8 cellular contexts compared by ENCODE assay signal in genomic region chr20:62501801-62502495, GRCh38. TPM values are rescaled to one million over a fixed set of nuclear protein-coding genes. Genes with fewer than 3 reads are reported as not detected.
A peak's percentile ranks its signal among the peaks of the same experiment; 100 is the strongest.
DNase-seq lines count a peak whose midpoint lies in the region; ATAC-seq and TF ChIP-seq lines count a peak whose summit lies in the region.

No MANE protein-coding gene starts in this region.

- no peaks in the 10 kb centered on the region for H3K4me1 ChIP-seq in CD8-positive, alpha-beta memory T cell (ENCODE audit: insufficient read depth, low read length)
- H3K4me1 ChIP-seq in neuronal stem cell (ENCODE audit: control insufficient read depth in 2 of 2, insufficient read depth in 1 of 2, low read depth in 1 of 2, low read length in 2 of 2) (peaks cover 0 to 6% of the 10 kb centered on the region in 2 donors), Peyer's patch (peaks cover 0 to 5% (median 2%) of the 10 kb centered on the region in 4 donors)

- no CpG with 5 or more reads among the region's 13 CpGs for WGBS in neuronal stem cell (ENCODE audit: extremely low coverage in 2 of 2, insufficient read length in 2 of 2, insufficient replicate concordance in 1 of 2), 2 donors

- H3K79me1 ChIP-seq in neuronal stem cell (ENCODE audit: low read depth, low read length) = peaks cover 4% of the 10 kb centered on the region

- H3K9me3 ChIP-seq in CD8-positive, alpha-beta memory T cell (ENCODE audit: low read length) = no peaks in the 10 kb centered on the region
- peaks cover 0 to 5% of the 10 kb centered on the region in 2 donors for H3K9me3 ChIP-seq in neuronal stem cell (replicated peaks in 1 of 2; ENCODE audit: control insufficient read depth in 2 of 2, insufficient read depth in 1 of 2, low read depth in 1 of 2, low read length in 2 of 2)
- no peaks in the 10 kb centered on the region for H3K9me3 ChIP-seq in Peyer's patch

- H3K14ac ChIP-seq in neuronal stem cell (ENCODE audit: low read length) = peak overlapping the region; percentile 71

- H3K36me3 Mint-ChIP-seq in CD8-positive, alpha-beta memory T cell = no peaks in the 10 kb centered on the region
- peaks cover 4% of the 10 kb centered on the region for H3K36me3 Mint-ChIP-seq in activated T-helper 2 cell treated with anti-CD3 and anti-CD28 coated beads, Interferon-gamma antibody, Interleukin-2, Interleukin-4, amounts not matched to agents 10 μg/mL and 5 μg/mL and 100 μg/mL, durations not matched to agents 14 hours and 24 hours and 36 hours (ENCODE audit: low read depth)

- H3K27me3 Mint-ChIP-seq in CD8-positive, alpha-beta memory T cell = peaks cover 0 to 3% of the 10 kb centered on the region in 2 donors
- H3K27me3 Mint-ChIP-seq in activated T-helper 2 cell treated with anti-CD3 and anti-CD28 coated beads, Interferon-gamma antibody, Interleukin-2, Interleukin-4, amounts not matched to agents 10 μg/mL and 5 μg/mL and 100 μg/mL, durations not matched to agents 14 hours and 24 hours and 36 hours (ENCODE audit: low read depth) = no peaks in the 10 kb centered on the region

- H3K23ac ChIP-seq in neuronal stem cell (ENCODE audit: low read depth, low read length, poor library complexity) = no peak overlapping the region

- no peak for TF ChIP-seq CTCF in Peyer's patch (IDR thresholded peaks at IDR 0.05)

- H3K4me2 ChIP-seq in neuronal stem cell (ENCODE audit: insufficient read depth, low read length, poor library complexity, severe bottlenecking) = no peak overlapping the region

- no peak overlapping the region for H3K18ac ChIP-seq in neuronal stem cell (ENCODE audit: low read length)

- no peak overlapping the region for H3K9ac ChIP-seq in neuronal stem cell (ENCODE audit: low read depth, low read length, poor library complexity)

- no peaks in the 10 kb centered on the region for H3K9me3 Mint-ChIP-seq in CD8-positive, alpha-beta memory T cell
- H3K9me3 Mint-ChIP-seq in activated T-helper 2 cell treated with anti-CD3 and anti-CD28 coated beads, Interferon-gamma antibody, Interleukin-2, Interleukin-4, amounts not matched to agents 10 μg/mL and 5 μg/mL and 100 μg/mL, durations not matched to agents 14 hours and 24 hours and 36 hours = peaks cover 4% of the 10 kb centered on the region

- no peak overlapping the region for H2AFZ ChIP-seq in neuronal stem cell (ENCODE audit: low read length)

- POLR2A ChIA-PET in CD8-positive, alpha-beta memory T cell (lab: Charles Lee) = no interaction called here

- H2AK5ac ChIP-seq in neuronal stem cell (ENCODE audit: low read depth, low read length) = peak overlapping the region; percentile 63

- no peak for TF ChIP-seq POLR2A in Peyer's patch (IDR thresholded peaks at IDR 0.05)

- CTCF ChIA-PET in CD8-positive, alpha-beta memory T cell (lab: Charles Lee) = interaction anchor here (3.0 kb wide), 1 partner anchor 115 kb away, joined by 11 read pairs; no protein-coding TSS in a partner anchor

- no peaks in the 10 kb centered on the region for H3K36me3 ChIP-seq in CD8-positive, alpha-beta memory T cell (ENCODE audit: insufficient read depth, low read length)
- H3K36me3 ChIP-seq in neuronal stem cell (replicated peaks in 1 of 2; ENCODE audit: control insufficient read depth in 2 of 2, insufficient read depth in 2 of 2, low read length in 2 of 2) = no peaks in the 10 kb centered on the region
- no peaks in the 10 kb centered on the region for H3K36me3 ChIP-seq in Peyer's patch

- H3K27ac ChIP-seq in CD8-positive, alpha-beta memory T cell (ENCODE audit: low read depth, low read length) = no peak overlapping the region
- H3K27ac ChIP-seq in neuronal stem cell (replicated peaks; ENCODE audit: low read length) = no peak overlapping the region
- peak overlapping the region in 1 of 4 donors; percentile 25 for H3K27ac ChIP-seq in Peyer's patch

- H4K91ac ChIP-seq in neuronal stem cell (ENCODE audit: low read depth, low read length, poor library complexity) = no peak overlapping the region

- H3K4me3 ChIP-seq in CD8-positive, alpha-beta memory T cell (ENCODE audit: low read length) = no peak overlapping the region
- H3K4me3 ChIP-seq in neuronal stem cell (ENCODE audit: low read length in 2 of 2) (no peak overlapping the region), Peyer's patch (no peak overlapping the region)

- H2BK15ac ChIP-seq in neuronal stem cell (ENCODE audit: low read length) = no peak overlapping the region

- H2BK5ac ChIP-seq in neuronal stem cell (ENCODE audit: low read length) = no peak overlapping the region

- H4K8ac ChIP-seq in neuronal stem cell (ENCODE audit: low read depth, low read length) = no peak overlapping the region

- peak in 3 of 5 donors; percentile 15 to 73 (median 23) for DNase-seq in CD8-positive, alpha-beta memory T cell
- DNase-seq in NCI-H345 (lab: John Stamatoyannopoulos, UW) = peak; percentile 25
- peak; percentile 63 for DNase-seq in activated T-helper 2 cell treated with anti-CD3 and anti-CD28 coated beads, Interferon-gamma antibody, Interleukin-2, Interleukin-4, amounts not matched to agents 10 μg/mL and 5 μg/mL and 100 μg/mL, durations not matched to agents 14 hours and 24 hours and 36 hours (ENCODE audit: low spot score)
- no peak for DNase-seq in neuronal stem cell (ENCODE audit: low spot score)
- no peak for DNase-seq in hypothalamus (lab: John Stamatoyannopoulos, UW)
- no peak for DNase-seq in DMS153 (lab: John Stamatoyannopoulos, UW)
- no peak for DNase-seq in Peyer's patch

- H2BK120ac ChIP-seq in neuronal stem cell (ENCODE audit: low read depth, low read length) = no peak overlapping the region

- intact Hi-C loops in activated T-helper 2 cell treated with anti-CD3 and anti-CD28 coated beads, Interferon-gamma antibody, Interleukin-2, Interleukin-4, amounts not matched to agents 10 μg/mL and 5 μg/mL and 100 μg/mL, durations not matched to agents 14 hours and 24 hours and 36 hours (cut with micrococcal nuclease) = loop anchor here (1.0 to 5.0 kb wide), 3 partner anchors 22 to 238 kb away; no protein-coding TSS in a partner anchor

- H3K4me1 Mint-ChIP-seq in CD8-positive, alpha-beta memory T cell = peaks cover 13 to 23% (median 20%) of the 10 kb centered on the region in 3 donors
- peaks cover 23% of the 10 kb centered on the region for H3K4me1 Mint-ChIP-seq in activated T-helper 2 cell treated with anti-CD3 and anti-CD28 coated beads, Interferon-gamma antibody, Interleukin-2, Interleukin-4, amounts not matched to agents 10 μg/mL and 5 μg/mL and 100 μg/mL, durations not matched to agents 14 hours and 24 hours and 36 hours (ENCODE audit: low read depth)

- no peak overlapping the region for H3K4me3 Mint-ChIP-seq in CD8-positive, alpha-beta memory T cell
- H3K4me3 Mint-ChIP-seq in activated T-helper 2 cell treated with anti-CD3 and anti-CD28 coated beads, Interferon-gamma antibody, Interleukin-2, Interleukin-4, amounts not matched to agents 10 μg/mL and 5 μg/mL and 100 μg/mL, durations not matched to agents 14 hours and 24 hours and 36 hours (ENCODE audit: low read depth) = peak overlapping the region; percentile 49

- no peaks in the 10 kb centered on the region for H3K27me3 ChIP-seq in CD8-positive, alpha-beta memory T cell (ENCODE audit: insufficient read depth, low read length, poor library complexity, severe bottlenecking)
- H3K27me3 ChIP-seq in neuronal stem cell (ENCODE audit: control insufficient read depth in 3 of 3, insufficient read depth in 3 of 3, low read depth in 1 of 3, low read length in 3 of 3) (peaks cover 0 to 5% (median 3%) of the 10 kb centered on the region in 3 experiments), Peyer's patch (no peaks in the 10 kb centered on the region)

- H3K4ac ChIP-seq in neuronal stem cell (ENCODE audit: low read length) = no peak overlapping the region

- H2BK12ac ChIP-seq in neuronal stem cell (ENCODE audit: low read length) = peak overlapping the region; percentile 41

- peak overlapping the region in 6 of 8 donors; percentile 32 to 63 (median 49) for H3K27ac Mint-ChIP-seq in CD8-positive, alpha-beta memory T cell
- H3K27ac Mint-ChIP-seq in activated T-helper 2 cell treated with anti-CD3 and anti-CD28 coated beads, Interferon-gamma antibody, Interleukin-2, Interleukin-4, amounts not matched to agents 10 μg/mL and 5 μg/mL and 100 μg/mL, durations not matched to agents 14 hours and 24 hours and 36 hours = peak overlapping the region; percentile 85

- ATAC-seq in GM21737 (IDR thresholded peaks at IDR 0.05; ENCODE audit: unreplicated experiment) = peak; percentile 60

RNA-seq across cellular contexts. Expression of gene GATA5, which starts 26.2 kb away (rescaled TPM):
- not detected for total RNA-seq in CD8-positive, alpha-beta memory T cell
- polyA plus RNA-seq in CD8-positive, alpha-beta memory T cell = not detected
- not detected in 2 replicates for total RNA-seq in activated T-helper 2 cell treated with anti-CD3 and anti-CD28 coated beads, Interferon-gamma antibody, Interleukin-2, Interleukin-4, amounts not matched to agents 10 μg/mL and 5 μg/mL and 100 μg/mL, durations not matched to agents 14 hours and 24 hours and 36 hours
- polyA plus RNA-seq in neuronal stem cell (2013, experiment 1 of 2) = 0.08 TPM
- 0.11 TPM for polyA plus RNA-seq in neuronal stem cell (2013, experiment 2 of 2)
- 10 to 100 TPM in 3 of 4 donors, 1 to 10 TPM in 1; 1.7 to 48.3 (median 39.5) TPM for total RNA-seq in Peyer's patch

Comparison
In these comparisons a context has a peak if more than half of its experiments do, and no peak if none do; other contexts are left out.
1. DNase-seq: peak in CD8-positive, alpha-beta memory T cell (3 of 5), NCI-H345 (single experiment) and activated T-helper 2 cell treated with anti-CD3 and anti-CD28 coated beads, Interferon-gamma antibody, Interleukin-2, Interleukin-4, amounts not matched to agents 10 μg/mL and 5 μg/mL and 100 μg/mL, durations not matched to agents 14 hours and 24 hours and 36 hours (single experiment); none in neuronal stem cell (single experiment), hypothalamus (0 of 51), DMS153 (single experiment) and Peyer's patch (0 of 3).